In the genomic region with DNA sequence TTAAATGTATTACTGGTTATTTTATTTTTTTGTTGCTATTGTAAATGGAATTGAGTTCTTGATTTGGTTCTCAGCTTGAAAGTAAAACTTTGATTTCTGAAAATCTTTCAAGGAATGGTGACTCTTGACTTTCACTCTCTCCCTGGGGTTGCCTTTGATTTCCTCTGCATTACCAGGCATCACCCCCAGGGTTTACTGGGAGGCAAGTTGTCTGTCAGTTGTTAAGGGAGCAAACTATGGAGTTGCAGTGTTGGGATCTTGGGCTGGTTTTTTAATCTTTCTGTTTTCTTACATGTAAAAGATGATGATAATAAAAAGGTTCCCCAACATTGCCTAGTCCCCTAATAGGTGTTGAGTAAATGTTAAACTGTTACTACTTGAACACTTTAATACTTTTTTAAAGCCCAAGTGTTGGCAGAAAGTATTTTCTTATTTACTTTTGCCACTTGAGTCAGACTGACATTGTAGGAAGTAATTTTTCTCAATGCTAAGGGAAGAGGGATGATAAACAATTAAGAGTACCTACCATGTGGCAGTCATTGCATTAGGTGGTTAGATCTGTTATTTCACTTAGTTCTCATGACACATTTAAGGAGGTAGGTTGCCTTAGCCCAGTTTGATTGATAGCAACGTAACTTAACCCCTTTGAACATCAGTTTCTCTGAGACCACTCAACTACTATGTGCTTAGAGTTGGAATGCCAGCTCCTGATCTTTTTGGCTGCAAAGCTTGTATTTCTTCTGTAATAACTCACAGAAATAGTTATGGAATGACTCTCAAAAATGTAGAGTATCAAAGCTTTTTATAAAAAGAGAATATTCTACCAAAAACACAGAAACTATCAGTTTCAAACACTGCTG, we compare ENCODE assay signal across 1 cellular context.
TF ChIP-seq lines count a peak whose summit lies in the region.

No MANE protein-coding gene starts in this region.

TF ChIP-seq in WTC11, 78 proteins besides CTCF, POLR2A, EP300 and RAD21 (continued from another document):
- TF ChIP-seq, protein P1, sequence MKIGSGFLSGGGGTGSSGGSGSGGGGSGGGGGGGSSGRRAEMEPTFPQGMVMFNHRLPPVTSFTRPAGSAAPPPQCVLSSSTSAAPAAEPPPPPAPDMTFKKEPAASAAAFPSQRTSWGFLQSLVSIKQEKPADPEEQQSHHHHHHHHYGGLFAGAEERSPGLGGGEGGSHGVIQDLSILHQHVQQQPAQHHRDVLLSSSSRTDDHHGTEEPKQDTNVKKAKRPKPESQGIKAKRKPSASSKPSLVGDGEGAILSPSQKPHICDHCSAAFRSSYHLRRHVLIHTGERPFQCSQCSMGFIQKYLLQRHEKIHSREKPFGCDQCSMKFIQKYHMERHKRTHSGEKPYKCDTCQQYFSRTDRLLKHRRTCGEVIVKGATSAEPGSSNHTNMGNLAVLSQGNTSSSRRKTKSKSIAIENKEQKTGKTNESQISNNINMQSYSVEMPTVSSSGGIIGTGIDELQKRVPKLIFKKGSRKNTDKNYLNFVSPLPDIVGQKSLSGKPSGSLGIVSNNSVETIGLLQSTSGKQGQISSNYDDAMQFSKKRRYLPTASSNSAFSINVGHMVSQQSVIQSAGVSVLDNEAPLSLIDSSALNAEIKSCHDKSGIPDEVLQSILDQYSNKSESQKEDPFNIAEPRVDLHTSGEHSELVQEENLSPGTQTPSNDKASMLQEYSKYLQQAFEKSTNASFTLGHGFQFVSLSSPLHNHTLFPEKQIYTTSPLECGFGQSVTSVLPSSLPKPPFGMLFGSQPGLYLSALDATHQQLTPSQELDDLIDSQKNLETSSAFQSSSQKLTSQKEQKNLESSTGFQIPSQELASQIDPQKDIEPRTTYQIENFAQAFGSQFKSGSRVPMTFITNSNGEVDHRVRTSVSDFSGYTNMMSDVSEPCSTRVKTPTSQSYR (CRISPR knock-in tag; IDR thresholded peaks at IDR 0.05) = no peak
- TF ChIP-seq, protein P2, sequence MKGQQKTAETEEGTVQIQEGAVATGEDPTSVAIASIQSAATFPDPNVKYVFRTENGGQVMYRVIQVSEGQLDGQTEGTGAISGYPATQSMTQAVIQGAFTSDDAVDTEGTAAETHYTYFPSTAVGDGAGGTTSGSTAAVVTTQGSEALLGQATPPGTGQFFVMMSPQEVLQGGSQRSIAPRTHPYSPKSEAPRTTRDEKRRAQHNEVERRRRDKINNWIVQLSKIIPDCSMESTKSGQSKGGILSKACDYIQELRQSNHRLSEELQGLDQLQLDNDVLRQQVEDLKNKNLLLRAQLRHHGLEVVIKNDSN (CRISPR knock-in tag; IDR thresholded peaks at IDR 0.05) = no peak
- TF ChIP-seq, protein P3, sequence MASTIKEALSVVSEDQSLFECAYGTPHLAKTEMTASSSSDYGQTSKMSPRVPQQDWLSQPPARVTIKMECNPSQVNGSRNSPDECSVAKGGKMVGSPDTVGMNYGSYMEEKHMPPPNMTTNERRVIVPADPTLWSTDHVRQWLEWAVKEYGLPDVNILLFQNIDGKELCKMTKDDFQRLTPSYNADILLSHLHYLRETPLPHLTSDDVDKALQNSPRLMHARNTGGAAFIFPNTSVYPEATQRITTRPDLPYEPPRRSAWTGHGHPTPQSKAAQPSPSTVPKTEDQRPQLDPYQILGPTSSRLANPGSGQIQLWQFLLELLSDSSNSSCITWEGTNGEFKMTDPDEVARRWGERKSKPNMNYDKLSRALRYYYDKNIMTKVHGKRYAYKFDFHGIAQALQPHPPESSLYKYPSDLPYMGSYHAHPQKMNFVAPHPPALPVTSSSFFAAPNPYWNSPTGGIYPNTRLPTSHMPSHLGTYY (CRISPR knock-in tag; IDR thresholded peaks at IDR 0.05) = no peak
- TF ChIP-seq, protein P4, sequence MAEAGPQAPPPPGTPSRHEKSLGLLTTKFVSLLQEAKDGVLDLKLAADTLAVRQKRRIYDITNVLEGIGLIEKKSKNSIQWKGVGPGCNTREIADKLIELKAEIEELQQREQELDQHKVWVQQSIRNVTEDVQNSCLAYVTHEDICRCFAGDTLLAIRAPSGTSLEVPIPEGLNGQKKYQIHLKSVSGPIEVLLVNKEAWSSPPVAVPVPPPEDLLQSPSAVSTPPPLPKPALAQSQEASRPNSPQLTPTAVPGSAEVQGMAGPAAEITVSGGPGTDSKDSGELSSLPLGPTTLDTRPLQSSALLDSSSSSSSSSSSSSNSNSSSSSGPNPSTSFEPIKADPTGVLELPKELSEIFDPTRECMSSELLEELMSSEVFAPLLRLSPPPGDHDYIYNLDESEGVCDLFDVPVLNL (CRISPR knock-in tag; IDR thresholded peaks at IDR 0.05; ENCODE audit: borderline replicate concordance, low read depth) = no peak
- TF ChIP-seq CBFB (CRISPR knock-in tag; IDR thresholded peaks at IDR 0.05; ENCODE audit: low read depth) (no peak), ZNF423 (CRISPR knock-in tag; IDR thresholded peaks at IDR 0.05) (no peak), ZNF317 (CRISPR knock-in tag; IDR thresholded peaks at IDR 0.05; ENCODE audit: borderline replicate concordance, low read depth) (no peak)
- TF ChIP-seq, protein P5, sequence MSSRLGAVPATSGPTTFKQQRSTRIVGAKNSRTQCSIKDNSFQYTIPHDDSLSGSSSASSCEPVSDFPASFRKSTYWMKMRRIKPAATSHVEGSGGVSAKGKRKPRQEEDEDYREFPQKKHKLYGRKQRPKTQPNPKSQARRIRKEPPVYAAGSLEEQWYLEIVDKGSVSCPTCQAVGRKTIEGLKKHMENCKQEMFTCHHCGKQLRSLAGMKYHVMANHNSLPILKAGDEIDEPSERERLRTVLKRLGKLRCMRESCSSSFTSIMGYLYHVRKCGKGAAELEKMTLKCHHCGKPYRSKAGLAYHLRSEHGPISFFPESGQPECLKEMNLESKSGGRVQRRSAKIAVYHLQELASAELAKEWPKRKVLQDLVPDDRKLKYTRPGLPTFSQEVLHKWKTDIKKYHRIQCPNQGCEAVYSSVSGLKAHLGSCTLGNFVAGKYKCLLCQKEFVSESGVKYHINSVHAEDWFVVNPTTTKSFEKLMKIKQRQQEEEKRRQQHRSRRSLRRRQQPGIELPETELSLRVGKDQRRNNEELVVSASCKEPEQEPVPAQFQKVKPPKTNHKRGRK (CRISPR knock-in tag; IDR thresholded peaks at IDR 0.05; ENCODE audit: borderline replicate concordance) = no peak
